ENCODE assay signal across 9 cellular contexts in genomic region chr2:11477994-11478393, GRCh38. TPM values are rescaled to one million over a fixed set of nuclear protein-coding genes. Genes with fewer than 3 reads are reported as not detected.
DNase-seq lines count a peak whose midpoint lies in the region; ATAC-seq lines count a peak whose summit lies in the region.
"Had no signal": no experiment of that assay in that cellular context is flagged by ENCODE, and none has a peak within 500 bp of the region (broad histone marks: within the 10 kb centered on the region; RNA-seq: fewer than 3 reads in every experiment).

No MANE protein-coding gene starts in this region.

- no peaks in the 10 kb centered on the region for H3K36me3 ChIP-seq in SJSA1

- DNase-seq in DMS 273 (lab: John Stamatoyannopoulos, UW; ENCODE audit: unreplicated experiment) (peak; percentile 96), LoVo (ENCODE audit: low spot score) (peak; percentile 70), SJSA1 (ENCODE audit: low read depth in 1 of 2, low spot score in 2 of 2) (peak; percentile 59 to 85), glomerular endothelial cell (ENCODE audit: extremely low read depth, low read depth, low spot score) (peak; percentile 68), pons (ENCODE audit: low spot score) (peak; percentile 97), ureter (ENCODE audit: low spot score) (peak; percentile 88)
- peak; percentile 94 for DNase-seq in activated naive CD4-positive, alpha-beta T cell treated with anti-CD3 and anti-CD28 coated beads for 36 hours

- no peak overlapping the region for H3K4me3 Mint-ChIP-seq in activated naive CD4-positive, alpha-beta T cell treated with anti-CD3 and anti-CD28 coated beads for 36 hours
- H3K4me3 Mint-ChIP-seq: dendritic cell treated with granulocyte-macrophage colony-stimulating factor and Interleukin-4, amounts not matched to agents 40 ng/mL and 50 ng/mL, for 4 days had no signal

- peaks cover 6% of the 10 kb centered on the region for H3K4me1 ChIP-seq in SJSA1 (replicated peaks)

- no peaks in the 10 kb centered on the region for H3K36me3 Mint-ChIP-seq in activated naive CD4-positive, alpha-beta T cell treated with anti-CD3 and anti-CD28 coated beads for 36 hours (ENCODE audit: low read depth)

- no peak overlapping the region for H3K4me3 ChIP-seq in SJSA1

- H3K27me3 Mint-ChIP-seq in activated naive CD4-positive, alpha-beta T cell treated with anti-CD3 and anti-CD28 coated beads for 36 hours (ENCODE audit: low read depth): peaks cover 27% of the 10 kb centered on the region

- no peak overlapping the region for H3K27ac ChIP-seq in SJSA1

- ATAC-seq in GM21515 (IDR thresholded peaks at IDR 0.05; ENCODE audit: unreplicated experiment): peak; percentile 82

- no peaks in the 10 kb centered on the region for H3K9me3 ChIP-seq in SJSA1 (replicated peaks)

- H3K27ac Mint-ChIP-seq in activated naive CD4-positive, alpha-beta T cell treated with anti-CD3 and anti-CD28 coated beads for 36 hours: no peak overlapping the region
- H3K27ac Mint-ChIP-seq: dendritic cell treated with granulocyte-macrophage colony-stimulating factor and Interleukin-4, amounts not matched to agents 40 ng/mL and 50 ng/mL, for 4 days had no signal

- H3K4me1 Mint-ChIP-seq in activated naive CD4-positive, alpha-beta T cell treated with anti-CD3 and anti-CD28 coated beads for 36 hours (ENCODE audit: low read depth): peaks cover 1% of the 10 kb centered on the region

- peaks cover 47% of the 10 kb centered on the region for H3K27me3 ChIP-seq in SJSA1 (replicated peaks)

- CTCF ChIA-PET in activated naive CD4-positive, alpha-beta T cell treated with anti-CD3 and anti-CD28 coated beads for 36 hours (lab: Charles Lee): interaction anchor here (0.7 to 5.9 kb wide), 9 partner anchors 8 to 106 kb away, joined by 3 to 152 read pairs (median 6); partner anchors contain the start of gene E2F6

- no peaks in the 10 kb centered on the region for H3K9me3 Mint-ChIP-seq in activated naive CD4-positive, alpha-beta T cell treated with anti-CD3 and anti-CD28 coated beads for 36 hours
- H3K9me3 Mint-ChIP-seq: dendritic cell treated with granulocyte-macrophage colony-stimulating factor and Interleukin-4, amounts not matched to agents 40 ng/mL and 50 ng/mL, for 4 days had no signal

- intact Hi-C loops in activated naive CD4-positive, alpha-beta T cell treated with anti-CD3 and anti-CD28 coated beads for 36 hours (cut with micrococcal nuclease): loop anchor here (1.0 kb wide), 3 partner anchors 106 to 346 kb away; no protein-coding TSS in a partner anchor

RNA-seq across cellular contexts. Expression of gene E2F6, which starts 12.0 kb away (rescaled TPM):
- 11.7 and 25.6 TPM in 2 replicates for total RNA-seq in SJSA1 (2014; rRNA removed; shearing (Covaris generic))
- total RNA-seq in activated naive CD4-positive, alpha-beta T cell treated with anti-CD3 and anti-CD28 coated beads for 36 hours: 1 to 10 TPM; 8.7 to 9.4 TPM
- total RNA-seq in glomerular endothelial cell: 13.7 and 13.9 TPM in 2 replicates
- 13.4 TPM for total RNA-seq in ureter

RNA-seq across cellular contexts. Expression of gene GREB1, which starts 55.9 kb away (rescaled TPM):
- not detected in 2 replicates for total RNA-seq in SJSA1 (2014; rRNA removed; shearing (Covaris generic))
- under 1 TPM; 0.38 to 0.42 TPM for total RNA-seq in activated naive CD4-positive, alpha-beta T cell treated with anti-CD3 and anti-CD28 coated beads for 36 hours
- total RNA-seq in glomerular endothelial cell (0.29 and 0.64 TPM in 2 replicates), ureter (5.1 TPM)
